In genomic region chr2:86769838-86770237, GRCh38 we compare ENCODE assay signal across 21 cellular contexts. TPM values are rescaled to one million over a fixed set of nuclear protein-coding genes. Genes with fewer than 3 reads are reported as not detected.
DNase-seq lines count a peak whose midpoint lies in the region; ATAC-seq and TF ChIP-seq lines count a peak whose summit lies in the region.
"Had no signal": no experiment of that assay in that cellular context is flagged by ENCODE, and none has a peak within 500 bp of the region (broad histone marks: within the 10 kb centered on the region; RNA-seq: fewer than 3 reads in every experiment).

No MANE protein-coding gene starts in this region.

- H3K27me3 ChIP-seq in thymus (ENCODE audit: control insufficient read depth, insufficient read depth) (no peaks in the 10 kb centered on the region), body of pancreas (no peaks in the 10 kb centered on the region)
- H3K27me3 ChIP-seq: BE2C; BLaER1 treated with 17β-estradiol and CSF1 and Interleukin-3, amounts not matched to agents 10 nM and 100 nM had no signal

- H3K9me3 ChIP-seq in thymus (ENCODE audit: control insufficient read depth): no peaks in the 10 kb centered on the region
- no peaks in the 10 kb centered on the region for H3K9me3 ChIP-seq in body of pancreas
- H3K9me3 ChIP-seq: BE2C; BLaER1 treated with 17β-estradiol and CSF1 and Interleukin-3, amounts not matched to agents 10 nM and 100 nM had no signal

- 84% methylated on average over 4 of the region's 4 CpGs for WGBS in thymus
- 92 to 93% methylated on average over 4 of the region's 4 CpGs for WGBS in body of pancreas, 2 donors

- H3K27ac ChIP-seq in thymus (ENCODE audit: low read depth): peak overlapping the region; percentile 64
- H3K27ac ChIP-seq in body of pancreas: no peak overlapping the region
- H3K27ac ChIP-seq: 22Rv1; BLaER1 treated with 17β-estradiol and CSF1 and Interleukin-3, amounts not matched to agents 10 nM and 100 nM; GM23248 had no signal

- TF ChIP-seq POLR2A in body of pancreas (IDR thresholded peaks at IDR 0.05): no peak

- intact Hi-C loops in body of pancreas (cut with DNase I): no loop called here

- no peak overlapping the region for H3K4me3 ChIP-seq in thymus (ENCODE audit: low read length)
- H3K4me3 ChIP-seq in body of pancreas: no peak overlapping the region
- H3K4me3 ChIP-seq: BLaER1 treated with 17β-estradiol and CSF1 and Interleukin-3, amounts not matched to agents 10 nM and 100 nM; GM23248 had no signal

- TF ChIP-seq CTCF in body of pancreas (IDR thresholded peaks at IDR 0.05): no peak

- H3K36me3 ChIP-seq in thymus (ENCODE audit: control insufficient read depth, insufficient read depth): peaks cover 21% of the 10 kb centered on the region
- peaks cover 0 to 13% of the 10 kb centered on the region in 2 donors for H3K36me3 ChIP-seq in body of pancreas (replicated peaks in 1 of 2; ENCODE audit: insufficient read depth in 1 of 2, low read depth in 2 of 2)

- ATAC-seq in body of pancreas: no peak

- peak; percentile 38 for DNase-seq in Ammon's horn (ENCODE audit: low spot score)
- peak; percentile 42 for DNase-seq in cerebellum (ENCODE audit: low spot score)
- DNase-seq in medulla oblongata (ENCODE audit: extremely low spot score): peak; percentile 46
- no peak for DNase-seq in body of pancreas
- no peak for DNase-seq in NCI-H345 treated with DMSO at 0.1 percent for 48 hours (lab: John Stamatoyannopoulos, UW; ENCODE audit: unreplicated experiment)
- no peak for DNase-seq in activated CD4-positive, alpha-beta T cell treated with anti-CD3 and anti-CD28 coated beads for 4 hours
- DNase-seq: BE2C; CD4-positive, alpha-beta T cell; CD8-positive, alpha-beta memory T cell; DMS 273 treated with DMSO at 0.1 percent for 48 hours; DMS79; EL; GF-D8; GM23248; H9; HFFc6 had no signal

- H3K4me1 ChIP-seq in thymus (ENCODE audit: control insufficient read depth, insufficient read depth, low read length) (peaks cover 38% of the 10 kb centered on the region), body of pancreas (peaks cover 2% of the 10 kb centered on the region)
- H3K4me1 ChIP-seq: BE2C had no signal

RNA-seq across cellular contexts. Expression of gene CD8A, which starts 20.9 kb away (rescaled TPM):
- total RNA-seq in cerebellum (1.5 TPM), body of pancreas (1 to 10 TPM; 1.8 to 2.0 TPM)
- 242 TPM for polyA plus RNA-seq in thymus
- total RNA-seq: H4, H9, HFFc6 had no signal
- polyA plus RNA-seq: AG04450, GM23248 had no signal

RNA-seq across cellular contexts. Expression of gene RMND5A, which starts 49.7 kb away (rescaled TPM):
- 45.8 TPM for total RNA-seq in cerebellum
- 19.1 TPM for polyA plus RNA-seq in thymus
- 10 to 100 TPM; 27.4 to 28.5 TPM for total RNA-seq in body of pancreas

Comparison
In these comparisons a context has a peak if more than half of its experiments do, and no peak if none do; other contexts are left out.
1. DNase-seq: peak in Ammon's horn (single experiment), cerebellum (single experiment) and medulla oblongata (single experiment); none in body of pancreas (0 of 4), NCI-H345 treated with DMSO at 0.1 percent for 48 hours (single experiment) and activated CD4-positive, alpha-beta T cell treated with anti-CD3 and anti-CD28 coated beads for 4 hours (0 of 2).